In the genomic region with DNA sequence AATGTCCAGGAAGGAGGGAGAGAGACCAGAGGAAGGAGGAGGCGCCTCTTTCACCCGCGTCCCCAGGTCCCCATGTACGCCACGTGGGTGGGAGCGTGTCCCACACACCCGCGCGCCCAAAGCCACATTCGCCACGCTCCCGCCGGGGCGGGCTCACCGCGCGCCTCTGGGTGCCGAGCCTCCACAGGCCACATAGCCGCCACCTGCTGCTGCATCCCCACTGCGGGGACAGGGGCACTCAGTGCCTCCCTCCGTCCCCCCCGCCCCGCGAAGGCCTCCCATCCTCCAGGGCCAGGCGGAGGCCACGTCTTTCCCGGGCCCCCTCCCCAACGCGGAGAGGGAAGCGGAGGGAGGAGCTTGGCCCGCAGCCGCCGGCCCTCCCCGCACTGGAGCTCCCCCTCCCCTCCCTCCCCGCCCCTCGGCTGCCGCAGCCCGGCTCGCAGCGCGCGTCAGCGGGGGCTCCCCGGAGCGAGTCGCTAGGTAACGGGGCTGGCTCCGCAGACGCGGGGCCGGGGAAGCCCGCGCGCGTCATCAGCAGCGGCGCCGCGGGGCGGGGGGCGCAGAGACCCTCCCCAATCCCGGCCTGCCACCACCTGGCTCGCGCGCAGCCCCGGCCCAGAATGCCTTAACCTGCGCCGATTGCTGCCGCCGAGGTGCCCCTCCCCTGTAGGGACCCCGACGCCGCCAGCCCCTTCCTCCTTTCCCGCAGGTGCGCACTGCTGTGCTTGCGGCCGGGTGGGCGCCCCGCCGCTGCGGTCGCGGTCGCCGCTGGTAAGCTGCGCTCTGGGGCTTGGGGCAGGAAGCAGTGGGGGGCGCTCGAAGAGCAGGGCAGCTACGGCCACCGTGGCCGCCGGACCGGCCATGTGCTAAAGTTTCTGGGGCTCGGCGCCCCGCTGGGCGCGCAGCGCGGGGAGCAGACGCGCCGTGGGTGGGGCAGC, we compare ENCODE assay signal across 10 cellular contexts. TPM values are rescaled to one million over a fixed set of nuclear protein-coding genes. Genes with fewer than 3 reads are reported as not detected.
DNase-seq lines count a peak whose midpoint lies in the region; ATAC-seq lines count a peak whose summit lies in the region.
"Had no signal": no experiment of that assay in that cellular context is flagged by ENCODE, and none has a peak within 500 bp of the region (broad histone marks: within the 10 kb centered on the region; RNA-seq: fewer than 3 reads in every experiment).

No MANE protein-coding gene starts in this region.

- H2BK5ac ChIP-seq in trophoblast cell (ENCODE audit: low read depth, low read length, poor library complexity) = no peak overlapping the region

- H3K23ac ChIP-seq in trophoblast cell (ENCODE audit: low read length) = no peak overlapping the region

- H3K79me2 ChIP-seq in trophoblast cell (ENCODE audit: control insufficient read depth, insufficient read depth, low read length, poor library complexity) = no peaks in the 10 kb centered on the region

- H3K27ac ChIP-seq in trophoblast cell (ENCODE audit: low read depth, low read length) = no peak overlapping the region
- H3K27ac ChIP-seq: A549 had no signal

- peak overlapping the region; percentile 65 for H3K4me3 ChIP-seq in trophoblast cell (ENCODE audit: low read depth, low read length)
- H3K4me3 ChIP-seq: A549 had no signal

- H3K4me2 ChIP-seq in trophoblast cell (ENCODE audit: low read length) = peak overlapping the region; percentile 95
- H3K4me2 ChIP-seq: A549 had no signal

- no peak for ATAC-seq in GM18511 (IDR thresholded peaks at IDR 0.05; ENCODE audit: unreplicated experiment)
- ATAC-seq: A549 had no signal

- H2AFZ ChIP-seq in trophoblast cell (ENCODE audit: insufficient read depth, low read length, poor library complexity) = no peak overlapping the region

- H3K9ac ChIP-seq in trophoblast cell (ENCODE audit: low read length) = no peak overlapping the region

- H3K79me1 ChIP-seq in trophoblast cell (ENCODE audit: low read length) = no peaks in the 10 kb centered on the region

- no peak overlapping the region for H4K12ac ChIP-seq in trophoblast cell (ENCODE audit: low read depth, low read length)

- DNase-seq in NCI-H1417 (lab: John Stamatoyannopoulos, UW) (peak; percentile 28 to 91 (median 87)), NCI-H1417 treated with DMSO at 0.1 percent for 48 hours (lab: John Stamatoyannopoulos, UW) (no peak), NCI-H128 (lab: John Stamatoyannopoulos, UW; ENCODE audit: unreplicated experiment) (peak; percentile 19), ecto neural progenitor cell (ENCODE audit: low spot score) (peak; percentile 78), trophoblast cell (no peak), HCEC 1CT (no peak), cerebellar nuclear complex (lab: John Stamatoyannopoulos, UW) (no peak)
- DNase-seq: NCI-H510A treated with DMSO at 0.1 percent for 48 hours had no signal

- no peak overlapping the region for H2BK12ac ChIP-seq in trophoblast cell (ENCODE audit: low read length)

- H3K9me3 ChIP-seq in trophoblast cell (ENCODE audit: insufficient read depth, low read depth, low read length) = peaks cover 3% of the 10 kb centered on the region
- H3K9me3 ChIP-seq: A549 had no signal

- peaks cover 31% of the 10 kb centered on the region for H3K27me3 ChIP-seq in trophoblast cell (ENCODE audit: insufficient read depth, low read length)

- WGBS in trophoblast cell (ENCODE audit: extremely low coverage, insufficient coverage, insufficient read length) = no CpG with 5 or more reads among the region's 103 CpGs

- no peak overlapping the region for H4K8ac ChIP-seq in trophoblast cell (ENCODE audit: low read depth, low read length)

- no peak overlapping the region for H2AK5ac ChIP-seq in trophoblast cell (ENCODE audit: low read length)

- no peak overlapping the region for H3K4ac ChIP-seq in trophoblast cell (ENCODE audit: low read depth, low read length)

- no peak overlapping the region for H2BK120ac ChIP-seq in trophoblast cell (ENCODE audit: insufficient read depth, low read length, poor library complexity)

- H3K14ac ChIP-seq in trophoblast cell (ENCODE audit: low read length) = no peak overlapping the region

- peaks cover 5 to 9% of the 10 kb centered on the region in 2 experiments for H3K4me1 ChIP-seq in trophoblast cell (ENCODE audit: control insufficient read depth in 1 of 2, insufficient read depth in 2 of 2, low read length in 2 of 2)
- H3K4me1 ChIP-seq: A549 had no signal

- H4K91ac ChIP-seq in trophoblast cell (ENCODE audit: low read depth, low read length) = no peak overlapping the region

- no peak overlapping the region for H3K18ac ChIP-seq in trophoblast cell (ENCODE audit: low read length)

- no peaks in the 10 kb centered on the region for H3K36me3 ChIP-seq in trophoblast cell (ENCODE audit: control insufficient read depth in 1 of 2, insufficient read depth in 2 of 2, low read length in 2 of 2)

RNA-seq across cellular contexts. Expression of a gene that starts 0.5 kb away (rescaled TPM):
- 0.29 and 0.31 TPM in 2 replicates for polyA plus RNA-seq in trophoblast cell (2013)
- polyA plus RNA-seq: A549 had no signal

Comparison
In these comparisons a context has a peak if more than half of its experiments do, and no peak if none do; other contexts are left out.
1. DNase-seq: peak in NCI-H1417 (3 of 3), NCI-H128 (single experiment) and ecto neural progenitor cell (single experiment); none in NCI-H1417 treated with DMSO at 0.1 percent for 48 hours (single experiment), trophoblast cell (0 of 2), HCEC 1CT (single experiment) and cerebellar nuclear complex (0 of 2).